1 cellular context compared by ENCODE assay signal in the genomic region with DNA sequence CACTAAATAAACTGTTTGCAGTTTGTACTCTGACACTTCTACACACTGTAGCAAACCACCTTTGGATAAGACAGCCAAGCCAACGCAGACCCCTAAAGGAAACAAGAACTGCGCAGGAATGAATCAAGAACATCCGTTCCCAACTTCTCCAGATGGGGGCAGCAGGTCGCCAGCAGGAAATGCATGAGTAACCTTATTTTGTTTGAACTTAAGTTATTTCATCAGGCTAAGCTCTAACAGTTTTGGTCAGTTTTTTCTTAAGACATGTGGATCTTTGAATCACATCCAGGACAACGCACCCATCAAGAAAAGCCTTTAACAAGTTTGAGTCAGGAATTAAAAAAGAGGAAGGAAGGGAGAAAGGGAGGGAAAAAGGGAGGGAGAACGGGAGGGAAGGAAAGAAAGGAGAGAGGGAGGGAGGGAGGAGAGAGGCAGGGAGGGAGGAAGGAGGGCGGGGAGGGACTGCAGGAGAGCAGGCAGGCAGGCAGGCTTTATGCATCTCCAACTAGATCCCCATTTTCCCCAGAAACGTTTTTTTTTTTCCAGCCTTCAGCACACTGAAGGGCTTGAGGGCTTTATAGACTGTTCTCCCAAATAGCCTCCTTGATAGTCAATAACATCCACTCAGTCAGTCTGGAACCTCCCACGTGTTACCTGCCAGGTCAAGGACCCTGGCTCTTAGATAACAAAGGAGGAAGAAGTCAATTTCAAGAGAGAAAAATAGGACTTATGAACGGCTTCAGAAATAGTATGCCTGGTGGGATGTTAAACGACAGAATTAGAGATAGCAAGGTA.
TF ChIP-seq lines count a peak whose summit lies in the region.

No MANE protein-coding gene starts in this region.

TF ChIP-seq in HEK293, 187 proteins besides CTCF, POLR2A, EP300 and RAD21 (continued from another document):
- TF ChIP-seq, protein P1, sequence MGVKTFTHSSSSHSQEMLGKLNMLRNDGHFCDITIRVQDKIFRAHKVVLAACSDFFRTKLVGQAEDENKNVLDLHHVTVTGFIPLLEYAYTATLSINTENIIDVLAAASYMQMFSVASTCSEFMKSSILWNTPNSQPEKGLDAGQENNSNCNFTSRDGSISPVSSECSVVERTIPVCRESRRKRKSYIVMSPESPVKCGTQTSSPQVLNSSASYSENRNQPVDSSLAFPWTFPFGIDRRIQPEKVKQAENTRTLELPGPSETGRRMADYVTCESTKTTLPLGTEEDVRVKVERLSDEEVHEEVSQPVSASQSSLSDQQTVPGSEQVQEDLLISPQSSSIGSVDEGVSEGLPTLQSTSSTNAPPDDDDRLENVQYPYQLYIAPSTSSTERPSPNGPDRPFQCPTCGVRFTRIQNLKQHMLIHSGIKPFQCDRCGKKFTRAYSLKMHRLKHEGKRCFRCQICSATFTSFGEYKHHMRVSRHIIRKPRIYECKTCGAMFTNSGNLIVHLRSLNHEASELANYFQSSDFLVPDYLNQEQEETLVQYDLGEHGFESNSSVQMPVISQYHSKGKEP (tag by site-specific recombination; IDR thresholded peaks at IDR 0.05): peak; percentile 50; the same call in 1 of the 2 replicates
- TF ChIP-seq, protein P2, sequence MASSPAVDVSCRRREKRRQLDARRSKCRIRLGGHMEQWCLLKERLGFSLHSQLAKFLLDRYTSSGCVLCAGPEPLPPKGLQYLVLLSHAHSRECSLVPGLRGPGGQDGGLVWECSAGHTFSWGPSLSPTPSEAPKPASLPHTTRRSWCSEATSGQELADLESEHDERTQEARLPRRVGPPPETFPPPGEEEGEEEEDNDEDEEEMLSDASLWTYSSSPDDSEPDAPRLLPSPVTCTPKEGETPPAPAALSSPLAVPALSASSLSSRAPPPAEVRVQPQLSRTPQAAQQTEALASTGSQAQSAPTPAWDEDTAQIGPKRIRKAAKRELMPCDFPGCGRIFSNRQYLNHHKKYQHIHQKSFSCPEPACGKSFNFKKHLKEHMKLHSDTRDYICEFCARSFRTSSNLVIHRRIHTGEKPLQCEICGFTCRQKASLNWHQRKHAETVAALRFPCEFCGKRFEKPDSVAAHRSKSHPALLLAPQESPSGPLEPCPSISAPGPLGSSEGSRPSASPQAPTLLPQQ (tag by site-specific recombination; IDR thresholded peaks at IDR 0.05): peak; percentile 44
- TF ChIP-seq SP2 (tag by site-specific recombination; IDR thresholded peaks at IDR 0.05): peak; percentile 53
- TF ChIP-seq ZNF19 (tag by site-specific recombination; IDR thresholded peaks at IDR 0.05; ENCODE audit: low read depth): no peak
- peak; percentile 69 for TF ChIP-seq SP3 (tag by site-specific recombination; IDR thresholded peaks at IDR 0.05)
- peak; percentile 91 for TF ChIP-seq IKZF3 (tag by site-specific recombination; IDR thresholded peaks at IDR 0.05)
- TF ChIP-seq OSR2 (tag by site-specific recombination; IDR thresholded peaks at IDR 0.05): no peak
- TF ChIP-seq ZNF555 (tag by site-specific recombination; conservative IDR thresholded peaks at IDR 0.05): no peak
- peak; percentile 84 for TF ChIP-seq ZNF654 (tag by site-specific recombination; IDR thresholded peaks at IDR 0.05; ENCODE audit: low read depth)
- peak; percentile 50; the same call in 1 of the 2 replicates for TF ChIP-seq ZNF600 (tag by site-specific recombination; IDR thresholded peaks at IDR 0.05)
- TF ChIP-seq, protein P3, sequence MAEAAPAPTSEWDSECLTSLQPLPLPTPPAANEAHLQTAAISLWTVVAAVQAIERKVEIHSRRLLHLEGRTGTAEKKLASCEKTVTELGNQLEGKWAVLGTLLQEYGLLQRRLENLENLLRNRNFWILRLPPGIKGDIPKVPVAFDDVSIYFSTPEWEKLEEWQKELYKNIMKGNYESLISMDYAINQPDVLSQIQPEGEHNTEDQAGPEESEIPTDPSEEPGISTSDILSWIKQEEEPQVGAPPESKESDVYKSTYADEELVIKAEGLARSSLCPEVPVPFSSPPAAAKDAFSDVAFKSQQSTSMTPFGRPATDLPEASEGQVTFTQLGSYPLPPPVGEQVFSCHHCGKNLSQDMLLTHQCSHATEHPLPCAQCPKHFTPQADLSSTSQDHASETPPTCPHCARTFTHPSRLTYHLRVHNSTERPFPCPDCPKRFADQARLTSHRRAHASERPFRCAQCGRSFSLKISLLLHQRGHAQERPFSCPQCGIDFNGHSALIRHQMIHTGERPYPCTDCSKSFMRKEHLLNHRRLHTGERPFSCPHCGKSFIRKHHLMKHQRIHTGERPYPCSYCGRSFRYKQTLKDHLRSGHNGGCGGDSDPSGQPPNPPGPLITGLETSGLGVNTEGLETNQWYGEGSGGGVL (tag by site-specific recombination; IDR thresholded peaks at IDR 0.05): peak; percentile 96
- TF ChIP-seq ZFP69B (tag by site-specific recombination; IDR thresholded peaks at IDR 0.05): peak; percentile 42; the same call in 1 of the 2 replicates
- no peak for TF ChIP-seq ZNF223 (tag by site-specific recombination; IDR thresholded peaks at IDR 0.05)
- TF ChIP-seq ZEB2 (tag by site-specific recombination; IDR thresholded peaks at IDR 0.05): peak; percentile 77
- TF ChIP-seq, protein P4, sequence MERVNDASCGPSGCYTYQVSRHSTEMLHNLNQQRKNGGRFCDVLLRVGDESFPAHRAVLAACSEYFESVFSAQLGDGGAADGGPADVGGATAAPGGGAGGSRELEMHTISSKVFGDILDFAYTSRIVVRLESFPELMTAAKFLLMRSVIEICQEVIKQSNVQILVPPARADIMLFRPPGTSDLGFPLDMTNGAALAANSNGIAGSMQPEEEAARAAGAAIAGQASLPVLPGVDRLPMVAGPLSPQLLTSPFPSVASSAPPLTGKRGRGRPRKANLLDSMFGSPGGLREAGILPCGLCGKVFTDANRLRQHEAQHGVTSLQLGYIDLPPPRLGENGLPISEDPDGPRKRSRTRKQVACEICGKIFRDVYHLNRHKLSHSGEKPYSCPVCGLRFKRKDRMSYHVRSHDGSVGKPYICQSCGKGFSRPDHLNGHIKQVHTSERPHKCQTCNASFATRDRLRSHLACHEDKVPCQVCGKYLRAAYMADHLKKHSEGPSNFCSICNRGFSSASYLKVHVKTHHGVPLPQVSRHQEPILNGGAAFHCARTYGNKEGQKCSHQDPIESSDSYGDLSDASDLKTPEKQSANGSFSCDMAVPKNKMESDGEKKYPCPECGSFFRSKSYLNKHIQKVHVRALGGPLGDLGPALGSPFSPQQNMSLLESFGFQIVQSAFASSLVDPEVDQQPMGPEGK (tag by site-specific recombination; IDR thresholded peaks at IDR 0.05): peak; percentile 76
- TF ChIP-seq, protein P5, sequence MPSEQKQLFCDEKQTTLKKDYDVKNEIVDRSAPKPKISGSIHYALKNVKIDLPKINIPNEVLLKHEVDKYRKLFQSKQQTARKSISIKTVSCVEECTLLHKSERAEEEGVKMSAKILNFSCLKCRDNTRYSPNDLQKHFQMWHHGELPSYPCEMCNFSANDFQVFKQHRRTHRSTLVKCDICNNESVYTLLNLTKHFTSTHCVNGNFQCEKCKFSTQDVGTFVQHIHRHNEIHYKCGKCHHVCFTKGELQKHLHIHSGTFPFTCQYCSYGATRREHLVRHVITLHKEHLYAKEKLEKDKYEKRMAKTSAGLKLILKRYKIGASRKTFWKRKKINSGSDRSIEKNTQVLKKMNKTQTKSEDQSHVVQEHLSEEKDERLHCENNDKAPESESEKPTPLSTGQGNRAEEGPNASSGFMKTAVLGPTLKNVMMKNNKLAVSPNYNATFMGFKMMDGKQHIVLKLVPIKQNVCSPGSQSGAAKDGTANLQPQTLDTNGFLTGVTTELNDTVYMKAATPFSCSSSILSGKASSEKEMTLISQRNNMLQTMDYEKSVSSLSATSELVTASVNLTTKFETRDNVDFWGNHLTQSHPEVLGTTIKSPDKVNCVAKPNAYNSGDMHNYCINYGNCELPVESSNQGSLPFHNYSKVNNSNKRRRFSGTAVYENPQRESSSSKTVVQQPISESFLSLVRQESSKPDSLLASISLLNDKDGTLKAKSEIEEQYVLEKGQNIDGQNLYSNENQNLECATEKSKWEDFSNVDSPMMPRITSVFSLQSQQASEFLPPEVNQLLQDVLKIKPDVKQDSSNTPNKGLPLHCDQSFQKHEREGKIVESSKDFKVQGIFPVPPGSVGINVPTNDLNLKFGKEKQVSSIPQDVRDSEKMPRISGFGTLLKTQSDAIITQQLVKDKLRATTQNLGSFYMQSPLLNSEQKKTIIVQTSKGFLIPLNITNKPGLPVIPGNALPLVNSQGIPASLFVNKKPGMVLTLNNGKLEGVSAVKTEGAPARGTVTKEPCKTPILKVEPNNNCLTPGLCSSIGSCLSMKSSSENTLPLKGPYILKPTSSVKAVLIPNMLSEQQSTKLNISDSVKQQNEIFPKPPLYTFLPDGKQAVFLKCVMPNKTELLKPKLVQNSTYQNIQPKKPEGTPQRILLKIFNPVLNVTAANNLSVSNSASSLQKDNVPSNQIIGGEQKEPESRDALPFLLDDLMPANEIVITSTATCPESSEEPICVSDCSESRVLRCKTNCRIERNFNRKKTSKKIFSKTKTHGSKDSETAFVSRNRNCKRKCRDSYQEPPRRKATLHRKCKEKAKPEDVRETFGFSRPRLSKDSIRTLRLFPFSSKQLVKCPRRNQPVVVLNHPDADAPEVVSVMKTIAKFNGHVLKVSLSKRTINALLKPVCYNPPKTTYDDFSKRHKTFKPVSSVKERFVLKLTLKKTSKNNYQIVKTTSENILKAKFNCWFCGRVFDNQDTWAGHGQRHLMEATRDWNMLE (tag by site-specific recombination; conservative IDR thresholded peaks at IDR 0.05; ENCODE audit: low read depth): peak; percentile 51; the same call in 1 of the 2 replicates
TF ChIP-seq in HEK293: peak in this region for 37.
